23 cellular contexts compared by ENCODE assay signal in genomic region chr2:10525573-10526265, GRCh38.
"Had no signal": no experiment of that assay in that cellular context is flagged by ENCODE, and none has a peak within 500 bp of the region (broad histone marks: within the 10 kb centered on the region; RNA-seq: fewer than 3 reads in every experiment).

No MANE protein-coding gene starts in this region.

- H3K9ac ChIP-seq: parathyroid adenoma had no signal

- H3K36me3 ChIP-seq: breast epithelium, esophagus squamous epithelium, left ventricle myocardium inferior, transverse colon had no signal

- H3K9me3 Mint-ChIP-seq: activated naive CD4-positive, alpha-beta T cell treated with anti-CD3 and anti-CD28 coated beads, Interleukin-2, amount 50 U/mL, for 24 hours; activated naive CD8-positive, alpha-beta T cell treated with anti-CD3 and anti-CD28 coated beads, Interleukin-2, amount 50 U/mL, for 24 hours; central memory CD8-positive, alpha-beta T cell; mesothelial cell of epicardium; naive B cell; T-cell; T-helper 2 cell treated with Interferon-gamma antibody and Interleukin-4, amounts not matched to agents 5 μg/mL and 100 μg/mL, for 36 hours had no signal

- H3K4me1 ChIP-seq: breast epithelium, esophagus squamous epithelium, left ventricle myocardium inferior, parathyroid adenoma, psoas muscle, testis, transverse colon had no signal

- H3K27me3 ChIP-seq: breast epithelium, esophagus squamous epithelium, testis, transverse colon had no signal

- H3K36me3 Mint-ChIP-seq: activated naive CD4-positive, alpha-beta T cell treated with anti-CD3 and anti-CD28 coated beads, Interleukin-2, amount 50 U/mL, for 24 hours; mesothelial cell of epicardium; naive B cell; T-cell had no signal

- H2AFZ ChIP-seq: parathyroid adenoma had no signal

- ATAC-seq: activated naive CD8-positive, alpha-beta T cell treated with anti-CD3 and anti-CD28 coated beads, Interleukin-2, amount 50 U/mL, for 24 hours; psoas muscle; stimulated activated naive CD8-positive, alpha-beta T cell treated with anti-CD3 and anti-CD28 coated beads, Interleukin-15, Interleukin-2, amounts not matched to agents 100 U/mL and 50 U/mL, for 24 hours; T-cell had no signal

- H3K27ac Mint-ChIP-seq: activated naive CD4-positive, alpha-beta T cell treated with anti-CD3 and anti-CD28 coated beads, Interleukin-2, amount 50 U/mL, for 24 hours; activated naive CD8-positive, alpha-beta T cell treated with anti-CD3 and anti-CD28 coated beads, Interleukin-2, amount 50 U/mL, for 24 hours; mesothelial cell of epicardium; naive B cell; T-cell; T-helper 2 cell treated with Interferon-gamma antibody and Interleukin-4, amounts not matched to agents 5 μg/mL and 100 μg/mL, for 36 hours had no signal

- H3K4me3 Mint-ChIP-seq: activated naive CD4-positive, alpha-beta T cell treated with anti-CD3 and anti-CD28 coated beads, Interleukin-2, amount 50 U/mL, for 24 hours; activated naive CD8-positive, alpha-beta T cell treated with anti-CD3 and anti-CD28 coated beads, Interleukin-2, amount 50 U/mL, for 24 hours; central memory CD8-positive, alpha-beta T cell; mesothelial cell of epicardium; naive B cell; T-cell; T-helper 2 cell treated with Interferon-gamma antibody and Interleukin-4, amounts not matched to agents 5 μg/mL and 100 μg/mL, for 36 hours had no signal

- H3K4me1 Mint-ChIP-seq: activated naive CD4-positive, alpha-beta T cell treated with anti-CD3 and anti-CD28 coated beads, Interleukin-2, amount 50 U/mL, for 24 hours; activated naive CD8-positive, alpha-beta T cell treated with anti-CD3 and anti-CD28 coated beads, Interleukin-2, amount 50 U/mL, for 24 hours; central memory CD8-positive, alpha-beta T cell; mesothelial cell of epicardium; T-cell had no signal

- H3K27ac ChIP-seq: breast epithelium, epithelial cell of prostate, esophagus squamous epithelium, left ventricle myocardium inferior, parathyroid adenoma, psoas muscle, testis, transverse colon had no signal

- H3K79me2 ChIP-seq: parathyroid adenoma had no signal

- H3K4me3 ChIP-seq: breast epithelium, esophagus squamous epithelium, left ventricle myocardium inferior, psoas muscle, testis, transverse colon had no signal

- DNase-seq: activated CD4-positive, alpha-beta T cell treated with anti-CD3 and anti-CD28 coated beads for 48 hours; activated CD4-positive, alpha-beta T cell treated with anti-CD3 and anti-CD28 coated beads, Interleukin-2, amount 50 U/mL, for 48 hours; activated naive CD8-positive, alpha-beta T cell treated with anti-CD3 and anti-CD28 coated beads, Interleukin-2, amount 50 U/mL, for 24 hours; amygdala; dermis blood vessel endothelial cell; effector CD4-positive, alpha-beta T cell; esophagus squamous epithelium; foreskin melanocyte; left ventricle myocardium inferior; naive B cell; nucleus accumbens; psoas muscle; stimulated activated naive CD8-positive, alpha-beta T cell treated with anti-CD3 and anti-CD28 coated beads, Interleukin-15, Interleukin-2, amounts not matched to agents 100 U/mL and 50 U/mL, for 24 hours; testis; transverse colon had no signal

- H3K27me3 Mint-ChIP-seq: activated naive CD4-positive, alpha-beta T cell treated with anti-CD3 and anti-CD28 coated beads, Interleukin-2, amount 50 U/mL, for 24 hours had no signal

- H3K9me3 ChIP-seq: breast epithelium, esophagus squamous epithelium, left ventricle myocardium inferior, psoas muscle, testis, transverse colon had no signal
